ENCODE assay signal across 21 cellular contexts in the genomic region with DNA sequence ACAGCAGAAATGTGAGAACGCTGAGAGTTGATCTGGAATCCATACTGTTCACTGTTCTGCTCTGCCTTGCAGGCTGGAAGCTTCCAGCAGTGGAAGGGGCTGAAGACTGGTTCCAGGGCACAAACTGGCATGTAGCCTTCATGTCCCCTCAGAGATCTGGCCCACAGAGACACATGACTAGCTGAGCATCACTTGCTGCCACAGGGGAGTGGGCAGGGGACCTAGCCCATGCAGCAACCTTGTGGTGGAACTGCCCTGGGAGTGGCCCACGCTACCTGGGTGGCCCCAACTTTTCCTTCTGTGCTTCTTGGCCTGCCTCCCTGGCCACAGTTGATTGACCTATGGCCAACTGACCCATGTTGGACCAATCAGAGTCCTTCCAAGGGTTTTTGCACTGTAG.
DNase-seq lines count a peak whose midpoint lies in the region; ATAC-seq, FAIRE-seq and TF ChIP-seq lines count a peak whose summit lies in the region.
"Had no signal": no experiment of that assay in that cellular context is flagged by ENCODE, and none has a peak within 500 bp of the region (broad histone marks: within the 10 kb centered on the region; RNA-seq: fewer than 3 reads in every experiment).

No MANE protein-coding gene starts in this region.

- no peak for TF ChIP-seq CTCF in bronchial epithelial cell (IDR thresholded peaks at IDR 0.05; ENCODE audit: insufficient read depth, low read length, severe bottlenecking)

- H3K27ac ChIP-seq in Karpas-422 (ENCODE audit: low read length), result no peak overlapping the region
- H3K27ac ChIP-seq: C4-2B, GM23248 had no signal

- ATAC-seq in left lobe of liver (no peak), HG03432 (IDR thresholded peaks at IDR 0.05; ENCODE audit: unreplicated experiment) (no peak)
- ATAC-seq: HCT116, HepG2 had no signal

- no peak overlapping the region for H3K4me2 ChIP-seq in Karpas-422 (ENCODE audit: low read depth, low read length, poor library complexity, severe bottlenecking)

- no peak overlapping the region for H2AFZ ChIP-seq in Karpas-422 (ENCODE audit: low read length)
- H2AFZ ChIP-seq: GM23248 had no signal

- H3K79me2 ChIP-seq in Karpas-422 (ENCODE audit: low read length), result no peaks in the 10 kb centered on the region

- peaks cover 3% of the 10 kb centered on the region; the same call in 1 of the 2 replicates for H3K27me3 ChIP-seq in Karpas-422 (ENCODE audit: low read length)
- no peaks in the 10 kb centered on the region for H3K27me3 ChIP-seq in bronchial epithelial cell (ENCODE audit: control insufficient read depth, insufficient read depth, low read length)
- H3K27me3 ChIP-seq: BE2C had no signal

- H3K4me1 ChIP-seq in Karpas-422 (ENCODE audit: low read length), result peaks cover 36% of the 10 kb centered on the region
- H3K4me1 ChIP-seq: BE2C, Caco-2 had no signal

- no peak overlapping the region for H3K9ac ChIP-seq in Karpas-422 (ENCODE audit: low read length)
- H3K9ac ChIP-seq: GM23248 had no signal

- DNase-seq in Karpas-422 (peak; percentile 4), bronchial epithelial cell (ENCODE audit: low read depth) (no peak), left lobe of liver (ENCODE audit: low spot score) (peak; percentile 22), ureter (ENCODE audit: low spot score) (peak; percentile 17), T-helper 9 cell (no peak)
- DNase-seq: ACHN; BE2C; Caco-2; CD4-positive, alpha-beta T cell; GM23248; H7; HFFc6 had no signal

- no peaks in the 10 kb centered on the region for H3K9me2 ChIP-seq in Karpas-422 (replicated peaks; ENCODE audit: insufficient read depth, low read length)

- H3K36me3 ChIP-seq in Karpas-422 (ENCODE audit: insufficient read depth, low read length) (no peaks in the 10 kb centered on the region), bronchial epithelial cell (ENCODE audit: control insufficient read depth, insufficient read depth, low read length) (no peaks in the 10 kb centered on the region)
- H3K36me3 ChIP-seq: BE2C had no signal

- no peaks in the 10 kb centered on the region; the same call in 1 of the 2 replicates for H3K9me3 ChIP-seq in Karpas-422 (ENCODE audit: low read length)
- H3K9me3 ChIP-seq: BE2C, Caco-2 had no signal

- H4K20me1 ChIP-seq in Karpas-422 (ENCODE audit: insufficient read depth, low read depth, low read length), result no peaks in the 10 kb centered on the region; the same call in 1 of the 2 replicates

- H3K4me3 ChIP-seq in Karpas-422 (ENCODE audit: low read length) (no peak overlapping the region), bronchial epithelial cell (ENCODE audit: low read depth, low read length) (no peak overlapping the region)
- H3K4me3 ChIP-seq: GM23248 had no signal

- FAIRE-seq in bronchial epithelial cell (lab: Jason Lieb, UNC), result peak; percentile 7
- FAIRE-seq: A204.1, D721Med, G401.6, GM12891, GM19239, HepG2 had no signal

Comparison
In these comparisons a context has a peak if more than half of its experiments do, and no peak if none do; other contexts are left out.
1. DNase-seq: peak in Karpas-422 (single experiment), left lobe of liver (single experiment) and ureter (single experiment); none in bronchial epithelial cell (single experiment) and T-helper 9 cell (single experiment).